17 cellular contexts compared by ENCODE assay signal in the genomic region with DNA sequence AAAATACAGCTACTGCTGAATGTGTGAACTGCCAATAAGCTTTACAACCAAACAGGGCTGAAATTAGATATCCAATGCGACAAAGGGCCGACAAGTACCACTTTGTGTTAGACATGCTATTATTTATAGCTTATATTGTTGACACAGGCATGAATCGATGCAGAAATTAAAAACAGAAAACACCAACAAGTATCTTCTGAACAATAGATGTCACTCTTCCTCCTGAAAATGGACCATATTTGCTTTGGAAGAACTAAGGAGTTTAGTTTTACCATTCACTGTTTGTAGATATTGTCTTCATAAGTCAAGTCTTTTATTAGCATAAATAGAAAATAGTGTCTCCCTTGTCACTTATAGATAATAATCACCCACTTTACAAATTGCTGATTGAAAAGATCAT.
DNase-seq lines count a peak whose midpoint lies in the region; ATAC-seq, FAIRE-seq and TF ChIP-seq lines count a peak whose summit lies in the region.
"Had no signal": no experiment of that assay in that cellular context is flagged by ENCODE, and none has a peak within 500 bp of the region (broad histone marks: within the 10 kb centered on the region; RNA-seq: fewer than 3 reads in every experiment).

No MANE protein-coding gene starts in this region.

- TF ChIP-seq EP300 in gastroesophageal sphincter (IDR thresholded peaks at IDR 0.05) = no peak

- H3K4me3 ChIP-seq in LNCaP clone FGC (ENCODE audit: low read depth, low read length) (no peak overlapping the region), gastroesophageal sphincter (no peak overlapping the region)
- H3K4me3 ChIP-seq: K562, stomach had no signal

- peak; percentile 41 for DNase-seq in LNCaP clone FGC (ENCODE audit: low read depth)
- peak; percentile 69 for DNase-seq in NCI-H69 (lab: John Stamatoyannopoulos, UW)
- DNase-seq in frontal cortex (ENCODE audit: low spot score in 2 of 2) = no peak
- no peak for DNase-seq in activated gamma-delta T cell (lab: John Stamatoyannopoulos, UW)
- DNase-seq in NCI-H82 (lab: John Stamatoyannopoulos, UW) = no peak
- DNase-seq: activated CD4-positive, alpha-beta T cell treated with anti-CD3 and anti-CD28 coated beads, Interleukin-2, amount 50 U/mL, for 1 hour; C1 segment of cervical spinal cord; effector CD4-positive, alpha-beta T cell; glutamatergic neuron; naive thymus-derived CD8-positive, alpha-beta T cell; right cardiac atrium; stomach; T-helper 1 cell had no signal

- peaks cover 0 to 12% (median 0%) of the 10 kb centered on the region in 3 donors for H3K9me3 ChIP-seq in gastroesophageal sphincter

- H3K36me3 ChIP-seq in gastroesophageal sphincter = no peaks in the 10 kb centered on the region
- H3K36me3 ChIP-seq: stomach had no signal

- TF ChIP-seq CTCF in C4-2B (conservative IDR thresholded peaks at IDR 0.05) (peak; percentile 52), LNCaP clone FGC (IDR thresholded peaks at IDR 0.05; ENCODE audit: control insufficient read depth, extremely low read depth, insufficient read depth) (peak; percentile 59), gastroesophageal sphincter (IDR thresholded peaks at IDR 0.05) (no peak)

- FAIRE-seq in frontal cortex (lab: Jason Lieb, UNC) = peak; percentile 24
- FAIRE-seq: K562 had no signal

- no peak for TF ChIP-seq POLR2A in gastroesophageal sphincter (IDR thresholded peaks at IDR 0.05)

- H3K27me3 ChIP-seq in gastroesophageal sphincter = no peaks in the 10 kb centered on the region
- H3K27me3 ChIP-seq: stomach had no signal

- WGBS in gastroesophageal sphincter (ENCODE audit: low coverage in 1 of 2), 2 donors = 72 to 79% methylated on average over 3 of the region's 3 CpGs

- H3K27ac ChIP-seq in C4-2B = no peak overlapping the region
- H3K27ac ChIP-seq in gastroesophageal sphincter = no peak overlapping the region
- H3K27ac ChIP-seq: stomach had no signal

- ATAC-seq in GM21515 (IDR thresholded peaks at IDR 0.05; ENCODE audit: unreplicated experiment) (no peak), gastroesophageal sphincter (no peak)
- ATAC-seq: K562; naive thymus-derived CD8-positive, alpha-beta T cell; right cardiac atrium had no signal

- H3K4me1 ChIP-seq in gastroesophageal sphincter = no peaks in the 10 kb centered on the region
- H3K4me1 ChIP-seq: stomach had no signal

Comparison
In these comparisons a context has a peak if more than half of its experiments do, and no peak if none do; other contexts are left out.
1. CTCF ChIP-seq: peak in C4-2B (single experiment) and LNCaP clone FGC (single experiment); none in gastroesophageal sphincter (0 of 4).
2. DNase-seq: peak in LNCaP clone FGC (single experiment) and NCI-H69 (single experiment); none in frontal cortex (0 of 2), activated gamma-delta T cell (single experiment) and NCI-H82 (single experiment).